Comparison of ENCODE assay signal across 26 cellular contexts in genomic region chr7:24951441-24951840, GRCh38. TPM values are rescaled to one million over a fixed set of nuclear protein-coding genes. Genes with fewer than 3 reads are reported as not detected.
DNase-seq lines count a peak whose midpoint lies in the region; ATAC-seq, FAIRE-seq and TF ChIP-seq lines count a peak whose summit lies in the region.
"Had no signal": no experiment of that assay in that cellular context is flagged by ENCODE, and none has a peak within 500 bp of the region (broad histone marks: within the 10 kb centered on the region; RNA-seq: fewer than 3 reads in every experiment).

No MANE protein-coding gene starts in this region.

- POLR2A ChIA-PET in OCI-LY7 (lab: Charles Lee), result interaction anchor here (0.6 to 2.2 kb wide), 10 partner anchors 10 to 105 kb away, joined by 3 to 10 read pairs (median 4); no protein-coding TSS in a partner anchor
- POLR2A ChIA-PET in GM12878 (lab: Charles Lee), result interaction anchor here (0.8 to 1.9 kb wide), 7 partner anchors 11 to 37 kb away, joined by 3 to 12 read pairs (median 6); no protein-coding TSS in a partner anchor

- TF ChIP-seq EP300 in GM12878 (IDR thresholded peaks at IDR 0.05; ENCODE audit: borderline replicate concordance in 1 of 2, control insufficient read depth in 1 of 2, low read depth in 2 of 2, low read length in 2 of 2), result no peak

- peak overlapping the region; percentile 36 for H3K4me3 Mint-ChIP-seq in stimulated activated memory B cell treated with anti-CD40 and anti-IgM and Interleukin-4, amounts not matched to agents 10 μg/mL and 1 μg/mL and 100 μg/mL, for 72 hours
- H3K4me3 Mint-ChIP-seq: CD4-positive, alpha-beta T cell had no signal

- H3K9ac ChIP-seq in GM12878 (ENCODE audit: control insufficient read depth, insufficient read depth, low read length), result no peak overlapping the region

- H3K27me3 ChIP-seq in DOHH2 (ENCODE audit: control insufficient read depth, low read length) (no peaks in the 10 kb centered on the region), GM12878 (replicated peaks in 1 of 2; ENCODE audit: control insufficient read depth in 2 of 2, insufficient read depth in 2 of 2, low read length in 1 of 2) (no peaks in the 10 kb centered on the region)
- H3K27me3 ChIP-seq: BE2C, MG63, SJCRH30 had no signal

- H3K9me2 ChIP-seq in DOHH2 (replicated peaks; ENCODE audit: control insufficient read depth, low read length) (no peaks in the 10 kb centered on the region), OCI-LY7 (ENCODE audit: insufficient read depth, low read length) (no peaks in the 10 kb centered on the region)

- H3K36me3 ChIP-seq in DOHH2 (ENCODE audit: control insufficient read depth, low read length), result peaks cover 19% of the 10 kb centered on the region
- H3K36me3 ChIP-seq in OCI-LY7 (ENCODE audit: insufficient read depth, low read length), result peaks cover 12% of the 10 kb centered on the region
- no peaks in the 10 kb centered on the region for H3K36me3 ChIP-seq in GM12878 (ENCODE audit: control insufficient read depth in 2 of 2, insufficient read depth in 2 of 2, low read length in 1 of 2)
- H3K36me3 ChIP-seq: BE2C, MG63, SJCRH30 had no signal

- BruUV-seq in OCI-LY7 (replicated peaks; lab: Mats Ljungman, UMichigan), result no TSS peak
- BruUV-seq in GM12878 (replicated peaks; lab: Mats Ljungman, UMichigan), result no TSS peak

- H3K4me3 ChIP-seq in DOHH2 (ENCODE audit: low read length), result no peak overlapping the region
- H3K4me3 ChIP-seq in OCI-LY7 (ENCODE audit: low read depth, low read length, poor library complexity, severe bottlenecking), result no peak overlapping the region
- H3K4me3 ChIP-seq in GM12878, result peak overlapping the region; percentile 4; the same call in 1 of the 2 replicates
- H3K4me3 ChIP-seq: MG63, SJCRH30 had no signal

- H3K79me2 ChIP-seq in DOHH2 (ENCODE audit: control insufficient read depth, low read length) (peaks cover 100% of the 10 kb centered on the region), OCI-LY7 (ENCODE audit: insufficient read depth, low read depth, low read length) (peaks cover 99% of the 10 kb centered on the region), GM12878 (ENCODE audit: control insufficient read depth, insufficient read depth, low read length) (peaks cover 84% of the 10 kb centered on the region)

- TF ChIP-seq POLR2A in GM12878 (IDR thresholded peaks at IDR 0.05; ENCODE audit: low read depth, low read length), result no peak

- H3K4me1 Mint-ChIP-seq in stimulated activated memory B cell treated with anti-CD40 and anti-IgM and Interleukin-4, amounts not matched to agents 10 μg/mL and 1 μg/mL and 100 μg/mL, for 72 hours, result peaks cover 86% of the 10 kb centered on the region

- SMC1A ChIA-PET in GM12878 (lab: Charles Lee; ENCODE audit: uncharacterized antibody, unreplicated experiment), result interaction anchor here (0.7 to 5.2 kb wide), 21 partner anchors 9 to 139 kb away, joined by 3 to 42 read pairs (median 4); no protein-coding TSS in a partner anchor

- no peak for TF ChIP-seq CTCF in DOHH2 (IDR thresholded peaks at IDR 0.05; ENCODE audit: low read depth, low read length, poor library complexity, severe bottlenecking)
- TF ChIP-seq CTCF in OCI-LY7 (conservative IDR thresholded peaks at IDR 0.05; ENCODE audit: low read length), result no peak
- no peak for TF ChIP-seq CTCF in GM12878 (IDR thresholded peaks at IDR 0.05 in 2 of 3, conservative IDR thresholded peaks at IDR 0.05 in 1 of 3; ENCODE audit: control insufficient read depth in 2 of 3, extremely low read depth in 1 of 3, insufficient read depth in 1 of 3, low read depth in 3 of 3, low read length in 3 of 3)

- H4K20me1 ChIP-seq in DOHH2 (ENCODE audit: control insufficient read depth, insufficient read depth, low read depth, low read length) (peaks cover 35% of the 10 kb centered on the region; the same call in 1 of the 2 replicates), OCI-LY7 (ENCODE audit: insufficient read depth, low read length) (peaks cover 40% of the 10 kb centered on the region), GM12878 (ENCODE audit: control insufficient read depth, insufficient read depth) (no peaks in the 10 kb centered on the region)

- WGBS in GM12878 (ENCODE audit: insufficient coverage, insufficient replicate concordance, low lambda C conversion rate, missing lambda C conversion rate), result 44% methylated on average over 2 of the region's 2 CpGs

- CTCF ChIA-PET in OCI-LY7 (lab: Charles Lee; ENCODE audit: unreplicated experiment), result no interaction called here
- CTCF ChIA-PET in GM12878 (lab: Yijun Ruan, JAX), result interaction anchor here (0.6 to 1.7 kb wide), 12 partner anchors 8 to 113 kb away, joined by 3 to 7 read pairs (median 4); partner anchors contain the start of gene OSBPL3

- no peaks in the 10 kb centered on the region for H3K27me3 Mint-ChIP-seq in stimulated activated memory B cell treated with anti-CD40 and anti-IgM and Interleukin-4, amounts not matched to agents 10 μg/mL and 1 μg/mL and 100 μg/mL, for 72 hours
- H3K27me3 Mint-ChIP-seq: CD4-positive, alpha-beta T cell had no signal

- no peaks in the 10 kb centered on the region for H3F3A ChIP-seq in DOHH2 (ENCODE audit: control insufficient read depth, insufficient read depth)

- DNase-seq in OCI-LY7 (ENCODE audit: low spot score) (no peak), GM12878 (ENCODE audit: low read depth, low spot score) (no peak), NCI-H748 treated with DMSO at 0.1 percent for 48 hours (lab: John Stamatoyannopoulos, UW) (no peak), H4 (ENCODE audit: low spot score) (no peak)
- DNase-seq: BE2C; Caco-2; CD4-positive, alpha-beta T cell; DMS 273 treated with DMSO at 0.1 percent for 48 hours; DMS79 treated with DMSO at 0.1 percent for 48 hours; GOT3; MG63; NCI-H1048; NCI-H1436; NCI-H187 treated with DMSO at 0.1 percent for 48 hours; NCI-H345; NCI-H524; NCI-H82; OCI-M1; SJCRH30 had no signal

- no peak for TF ChIP-seq RAD21 in GM12878 (IDR thresholded peaks at IDR 0.05; ENCODE audit: insufficient read depth, low read depth, low read length)

- ATAC-seq in GM12878 (no peak), HG02759 (IDR thresholded peaks at IDR 0.05; ENCODE audit: unreplicated experiment) (no peak)
- ATAC-seq in stimulated activated memory B cell treated with anti-CD40 and anti-IgM and Interleukin-4, amounts not matched to agents 10 μg/mL and 1 μg/mL and 100 μg/mL, for 72 hours, result no peak
- ATAC-seq: HCT116 had no signal

- H3K4me1 ChIP-seq in DOHH2 (ENCODE audit: control insufficient read depth, low read length), result peaks cover 34% of the 10 kb centered on the region
- H3K4me1 ChIP-seq in OCI-LY7 (ENCODE audit: insufficient read depth, low read length, poor library complexity, severe bottlenecking), result peaks cover 45% of the 10 kb centered on the region
- peaks cover 12% of the 10 kb centered on the region; the same call in 1 of the 2 replicates for H3K4me1 ChIP-seq in GM12878 (ENCODE audit: control insufficient read depth, insufficient read depth, low read length)
- H3K4me1 ChIP-seq: SJCRH30 had no signal

- H3K36me3 Mint-ChIP-seq in stimulated activated memory B cell treated with anti-CD40 and anti-IgM and Interleukin-4, amounts not matched to agents 10 μg/mL and 1 μg/mL and 100 μg/mL, for 72 hours, result peaks cover 25% of the 10 kb centered on the region

- H3K9me3 ChIP-seq in DOHH2 (ENCODE audit: control insufficient read depth, insufficient read depth, low read length) (no peaks in the 10 kb centered on the region), OCI-LY7 (ENCODE audit: low read length) (no peaks in the 10 kb centered on the region), GM12878 (replicated peaks; ENCODE audit: control insufficient read depth, insufficient read depth, low read length) (no peaks in the 10 kb centered on the region)
- H3K9me3 ChIP-seq: BE2C, Caco-2, MG63, SJCRH30 had no signal

- H3K4me2 ChIP-seq in DOHH2 (ENCODE audit: low read length) (peak overlapping the region; percentile 4; the same call in 1 of the 2 replicates), OCI-LY7 (ENCODE audit: low read length) (0 out of 2 replicates have a peak overlapping the region, but pooled peaks have one; percentile 2), GM12878 (ENCODE audit: control insufficient read depth, insufficient read depth) (peak overlapping the region; percentile 35; the same call in 1 of the 2 replicates)

- intact Hi-C loops in OCI-LY7 (cut with micrococcal nuclease; ENCODE audit: unreplicated experiment), result no loop called here
- intact Hi-C loops in GM12878 (cut with micrococcal nuclease; ENCODE audit: unreplicated experiment), result no loop called here

- H3K27ac Mint-ChIP-seq in stimulated activated memory B cell treated with anti-CD40 and anti-IgM and Interleukin-4, amounts not matched to agents 10 μg/mL and 1 μg/mL and 100 μg/mL, for 72 hours, result no peak overlapping the region
- H3K27ac Mint-ChIP-seq: CD4-positive, alpha-beta T cell had no signal

- RAD21 ChIA-PET in GM12878 (lab: Charles Lee; ENCODE audit: unreplicated experiment), result interaction anchor here (0.6 to 2.6 kb wide), 7 partner anchors 10 to 41 kb away, joined by 3 to 17 read pairs (median 4); partner anchors contain the start of gene OSBPL3

- H2AFZ ChIP-seq in OCI-LY7 (ENCODE audit: low read length) (no peak overlapping the region), GM12878 (ENCODE audit: control insufficient read depth, low read depth, low read length) (no peak overlapping the region)

- in situ Hi-C loops in GM12878 (cut with MboI), result no loop called here

- no peaks in the 10 kb centered on the region for H3K9me3 Mint-ChIP-seq in stimulated activated memory B cell treated with anti-CD40 and anti-IgM and Interleukin-4, amounts not matched to agents 10 μg/mL and 1 μg/mL and 100 μg/mL, for 72 hours
- H3K9me3 Mint-ChIP-seq: CD4-positive, alpha-beta T cell had no signal

- H3K27ac ChIP-seq in DOHH2 (ENCODE audit: low read depth, low read length), result no peak overlapping the region
- no peak overlapping the region for H3K27ac ChIP-seq in OCI-LY7 (ENCODE audit: low read depth, low read length, poor library complexity, severe bottlenecking)
- H3K27ac ChIP-seq in GM12878 (ENCODE audit: control insufficient read depth, insufficient read depth), result no peak overlapping the region
- H3K27ac ChIP-seq: SJCRH30 had no signal

- FAIRE-seq in GM12878 (lab: Jason Lieb, UNC), result no peak
- FAIRE-seq: A204.1, GM12891, RCC 7860 had no signal

RNA-seq across cellular contexts. Expression of gene OSBPL3, which starts 28.5 kb away (rescaled TPM):
- total RNA-seq in OCI-LY7 (2014; rRNA removed; shearing (Covaris generic)), result 24.6 and 28.7 TPM in 2 replicates
- total RNA-seq in OCI-LY7 (2022), result 67.0 and 79.9 TPM in 2 replicates
- total RNA-seq in GM12878 (2013; cell fraction: nucleolus; rRNA removed), result 60.2 and 64.2 TPM in 2 replicates
- 26.3 and 29.3 TPM in 2 replicates for total RNA-seq in GM12878 (2014; rRNA removed)
- total RNA-seq in GM12878 (2014; rRNA removed; fragmentation: Illumina TruSeq; extraction: Trizol), result 27.8 and 28.2 TPM in 2 replicates
- 34.0 and 46.6 TPM in 2 replicates for total RNA-seq in GM12878 (2021)
- polyA plus RNA-seq in GM12878 (2011; ENCODE audit: low read depth), result 8.9 TPM
- polyA plus RNA-seq in GM12878 (2011; rRNA removed), result 26.1 and 28.0 TPM in 2 replicates
- polyA plus RNA-seq in GM12878 (2011; cell fraction: cytosol; rRNA removed), result 14.5 and 15.8 TPM in 2 replicates
- polyA plus RNA-seq in GM12878 (2011; cell fraction: nucleus; rRNA removed), result 77.3 and 96.7 TPM in 2 replicates
- 11.0 and 12.1 TPM in 2 replicates for polyA plus RNA-seq in GM12878 (2012)
- 23.3 and 26.6 TPM in 2 replicates for polyA plus RNA-seq in GM12878 (2014; fragmentation: Illumina TruSeq; extraction: Trizol)
- 10 to 100 TPM in 1 of 2 experiments, 1 to 10 TPM in 1; 6.1 to 15.2 TPM for polyA plus RNA-seq in GM12878 (2014; fragmentation: Nextera tagmentation; extraction: Ambion mirVana)
- polyA plus RNA-seq in GM12878 (2014; rRNA removed), result 24.2 and 28.1 TPM in 2 replicates
- 10 to 100 TPM; 33.3 to 38.1 TPM for polyA plus RNA-seq in GM12878 (2016; fragmentation: Nextera tagmentation; extraction: Ambion mirVana)
- 39.3 and 41.8 TPM in 2 replicates for polyA minus RNA-seq in GM12878 (2011; rRNA and poly(A)+ RNA removed)
- 7.9 and 12.3 TPM in 2 replicates for polyA minus RNA-seq in GM12878 (2011; cell fraction: cytosol; rRNA and poly(A)+ RNA removed)
- polyA minus RNA-seq in GM12878 (2011; cell fraction: nucleus; rRNA and poly(A)+ RNA removed), result 34.5 and 77.9 TPM in 2 replicates
- total RNA-seq in H4 (2014; rRNA removed; shearing (Covaris generic)), result 10.2 and 13.0 TPM in 2 replicates
